In genomic region chr19:48595171-48595570, GRCh38 we compare ENCODE assay signal across 29 cellular contexts. TPM values are rescaled to one million over a fixed set of nuclear protein-coding genes. Genes with fewer than 3 reads are reported as not detected.
A peak's percentile ranks its signal among the peaks of the same experiment; 100 is the strongest.
DNase-seq lines count a peak whose midpoint lies in the region; ATAC-seq and TF ChIP-seq lines count a peak whose summit lies in the region.
"Had no signal": no experiment of that assay in that cellular context is flagged by ENCODE, and none has a peak within 500 bp of the region (broad histone marks: within the 10 kb centered on the region; RNA-seq: fewer than 3 reads in every experiment).

No MANE protein-coding gene starts in this region.

- no peak for ATAC-seq in activated naive CD4-positive, alpha-beta T cell treated with anti-CD3 and anti-CD28 coated beads, Interleukin-2, amount 50 U/mL, for 72 hours
- ATAC-seq in activated T-helper 17 cell treated with anti-CD3 and anti-CD28 coated beads, Interleukin-2, amount 50 U/mL, for 72 hours (replicated peaks) = no peak
- ATAC-seq: gastroesophageal sphincter; stimulated activated naive CD8-positive, alpha-beta T cell treated with anti-CD3 and anti-CD28 coated beads, Interleukin-15, amount 100 ng/mL, for 72 hours had no signal

- peak overlapping the region; percentile 36 for H3K4me3 Mint-ChIP-seq in activated naive CD4-positive, alpha-beta T cell treated with anti-CD3 and anti-CD28 coated beads, Interleukin-2, amount 10 ng/mL, durations not matched to agents 7 days and 5 days
- peak overlapping the region; percentile 81 for H3K4me3 Mint-ChIP-seq in activated T-helper 17 cell treated with anti-CD3 and anti-CD28 coated beads, Interleukin-2, amount 50 U/mL, for 72 hours
- no peak overlapping the region for H3K4me3 Mint-ChIP-seq in nephron

- H3K27ac Mint-ChIP-seq in activated naive CD4-positive, alpha-beta T cell treated with anti-CD3 and anti-CD28 coated beads, Interleukin-2, amount 10 ng/mL, durations not matched to agents 7 days and 5 days = no peak overlapping the region
- peak overlapping the region in 1 of 2 donors; percentile 19 for H3K27ac Mint-ChIP-seq in activated naive CD4-positive, alpha-beta T cell treated with anti-CD3 and anti-CD28 coated beads, Interleukin-2, amount 50 U/mL, for 72 hours
- H3K27ac Mint-ChIP-seq in activated T-helper 17 cell treated with anti-CD3 and anti-CD28 coated beads, Interleukin-2, amount 50 U/mL, for 72 hours = peak overlapping the region; percentile 72
- peak overlapping the region in 2 of 3 experiments; percentile 16 to 19 for H3K27ac Mint-ChIP-seq in nephron
- H3K27ac Mint-ChIP-seq: stimulated activated naive CD8-positive, alpha-beta T cell treated with anti-CD3 and anti-CD28 coated beads, Interleukin-15, amount 100 ng/mL, for 72 hours had no signal

- H3K36me3 ChIP-seq in HEK293 (ENCODE audit: control insufficient read depth in 2 of 2, insufficient read depth in 1 of 2, low read length in 2 of 2) = no peaks in the 10 kb centered on the region
- H3K36me3 ChIP-seq: gastroesophageal sphincter, vagina had no signal

- H3K27me3 Mint-ChIP-seq in activated naive CD4-positive, alpha-beta T cell treated with anti-CD3 and anti-CD28 coated beads, Interleukin-2, amount 10 ng/mL, durations not matched to agents 7 days and 5 days = peaks cover 18% of the 10 kb centered on the region
- no peaks in the 10 kb centered on the region for H3K27me3 Mint-ChIP-seq in activated T-helper 17 cell treated with anti-CD3 and anti-CD28 coated beads, Interleukin-2, amount 50 U/mL, for 72 hours
- peaks cover 13% of the 10 kb centered on the region for H3K27me3 Mint-ChIP-seq in nephron (ENCODE audit: low read depth)
- H3K27me3 Mint-ChIP-seq: stimulated activated naive CD8-positive, alpha-beta T cell treated with anti-CD3 and anti-CD28 coated beads, Interleukin-15, amount 100 ng/mL, for 72 hours had no signal

- H3K27ac ChIP-seq in HEK293 (ENCODE audit: extremely low read depth, low read depth, low read length) = no peak overlapping the region
- H3K27ac ChIP-seq: C4-2B, gastroesophageal sphincter, vagina had no signal

- CTCF ChIA-PET in activated naive CD4-positive, alpha-beta T cell treated with anti-CD3 and anti-CD28 coated beads, Interleukin-2, amount 10 ng/mL, durations not matched to agents 7 days and 5 days (lab: Charles Lee) = interaction anchor here (1.0 to 1.6 kb wide), 2 partner anchors 11 to 12 kb away, joined by 3 read pairs; no protein-coding TSS in a partner anchor
- CTCF ChIA-PET in HEK293 (lab: Yijun Ruan, JAX) = interaction anchor here (0.5 to 2.6 kb wide), 6 partner anchors 11 to 281 kb away, joined by 3 to 15 read pairs (median 3); no protein-coding TSS in a partner anchor

- H3K9me3 ChIP-seq in HEK293 (ENCODE audit: control insufficient read depth, insufficient read depth, low read depth, low read length) = no peaks in the 10 kb centered on the region
- H3K9me3 ChIP-seq: gastroesophageal sphincter, vagina had no signal

- H3K36me3 Mint-ChIP-seq in activated naive CD4-positive, alpha-beta T cell treated with anti-CD3 and anti-CD28 coated beads, Interleukin-2, amount 10 ng/mL, durations not matched to agents 7 days and 5 days = no peaks in the 10 kb centered on the region
- H3K36me3 Mint-ChIP-seq in activated naive CD4-positive, alpha-beta T cell treated with anti-CD3 and anti-CD28 coated beads, Interleukin-2, amount 50 U/mL, for 72 hours = no peaks in the 10 kb centered on the region
- peaks cover 24% of the 10 kb centered on the region for H3K36me3 Mint-ChIP-seq in activated T-helper 17 cell treated with anti-CD3 and anti-CD28 coated beads, Interleukin-2, amount 50 U/mL, for 72 hours (ENCODE audit: low read depth)
- no peaks in the 10 kb centered on the region for H3K36me3 Mint-ChIP-seq in nephron (ENCODE audit: low read depth)

- peaks cover 13% of the 10 kb centered on the region for H3K4me1 Mint-ChIP-seq in activated naive CD4-positive, alpha-beta T cell treated with anti-CD3 and anti-CD28 coated beads, Interleukin-2, amount 10 ng/mL, durations not matched to agents 7 days and 5 days
- peaks cover 10% of the 10 kb centered on the region for H3K4me1 Mint-ChIP-seq in activated T-helper 17 cell treated with anti-CD3 and anti-CD28 coated beads, Interleukin-2, amount 50 U/mL, for 72 hours
- H3K4me1 Mint-ChIP-seq in nephron = no peaks in the 10 kb centered on the region

- H3K9me3 Mint-ChIP-seq in activated naive CD4-positive, alpha-beta T cell treated with anti-CD3 and anti-CD28 coated beads, Interleukin-2, amount 10 ng/mL, durations not matched to agents 7 days and 5 days = no peaks in the 10 kb centered on the region
- H3K9me3 Mint-ChIP-seq in activated naive CD4-positive, alpha-beta T cell treated with anti-CD3 and anti-CD28 coated beads, Interleukin-2, amount 50 U/mL, for 72 hours = no peaks in the 10 kb centered on the region
- H3K9me3 Mint-ChIP-seq in activated T-helper 17 cell treated with anti-CD3 and anti-CD28 coated beads, Interleukin-2, amount 50 U/mL, for 72 hours = no peaks in the 10 kb centered on the region
- no peaks in the 10 kb centered on the region for H3K9me3 Mint-ChIP-seq in nephron
- H3K9me3 Mint-ChIP-seq: stimulated activated naive CD8-positive, alpha-beta T cell treated with anti-CD3 and anti-CD28 coated beads, Interleukin-15, amount 100 ng/mL, for 72 hours had no signal

- POLR2A ChIA-PET in HEK293 (lab: Yijun Ruan, JAX) = interaction anchor here (0.6 to 2.0 kb wide), 3 partner anchors 15 to 24 kb away, joined by 3 to 6 read pairs (median 5); partner anchors contain the start of genes FAM83E, RPL18 and SPHK2

- H3K4me3 ChIP-seq in HEK293 (ENCODE audit: low read depth, low read length) = no peak overlapping the region
- H3K4me3 ChIP-seq: gastroesophageal sphincter, vagina had no signal

- no peaks in the 10 kb centered on the region for H3K4me1 ChIP-seq in HEK293 (ENCODE audit: control insufficient read depth, insufficient read depth, low read length)
- H3K4me1 ChIP-seq: gastroesophageal sphincter, vagina had no signal

- no peak for DNase-seq in activated naive CD4-positive, alpha-beta T cell treated with anti-CD3 and anti-CD28 coated beads, Interleukin-2, amount 10 ng/mL, durations not matched to agents 7 days and 5 days
- no peak for DNase-seq in activated naive CD4-positive, alpha-beta T cell treated with anti-CD3 and anti-CD28 coated beads, Interleukin-2, amount 50 U/mL, for 72 hours (ENCODE audit: low spot score in 2 of 2)
- DNase-seq in NCI-H2107 treated with DMSO at 0.1 percent for 48 hours (lab: John Stamatoyannopoulos, UW; ENCODE audit: unreplicated experiment) (no peak), DMS 273 (lab: John Stamatoyannopoulos, UW; ENCODE audit: unreplicated experiment) (no peak), SKM-1 (lab: John Stamatoyannopoulos, UW; ENCODE audit: unreplicated experiment) (no peak)
- DNase-seq: activated CD8-positive, alpha-beta memory T cell treated with anti-CD3 and anti-CD28 coated beads, Interleukin-2, amount 50 U/mL, for 4 hours; activated naive CD4-positive, alpha-beta T cell treated with Interleukin-2 at 50 U/mL for 16 hours; DMS 273 treated with DMSO at 0.1 percent for 48 hours; HCEC 1CT; hippocampal formation; mesenchymal stem cell; NCI-H1105; NCI-H2029; NCI-H2227 treated with DMSO at 0.1 percent for 48 hours; NCI-H526 treated with DMSO at 0.1 percent for 48 hours; SIG-M5; stimulated activated naive CD8-positive, alpha-beta T cell treated with anti-CD3 and anti-CD28 coated beads, Interleukin-15, amount 100 ng/mL, for 72 hours; SW 1271 had no signal

- no peak for TF ChIP-seq CTCF in HEK293 (tag by site-specific recombination; IDR thresholded peaks at IDR 0.05)
- TF ChIP-seq CTCF in nephron (IDR thresholded peaks at IDR 0.05; ENCODE audit: unreplicated experiment in 3 of 3) = no peak

TF ChIP-seq in HEK293, 187 proteins besides CTCF, POLR2A, EP300 and RAD21:
- TF ChIP-seq SETDB1 (IDR thresholded peaks at IDR 0.05; ENCODE audit: insufficient read length, low read length) = no peak
- TF ChIP-seq ZNF768 (tag by site-specific recombination; IDR thresholded peaks at IDR 0.05) = peak; percentile 81; the same call in 1 of the 2 replicates

RNA-seq across cellular contexts. Expression of gene SPACA4, which starts 11.4 kb away (rescaled TPM):
- total RNA-seq in activated naive CD4-positive, alpha-beta T cell treated with anti-CD3 and anti-CD28 coated beads, Interleukin-2, amount 50 U/mL, for 72 hours = not detected
- total RNA-seq in activated T-helper 17 cell treated with anti-CD3 and anti-CD28 coated beads, Interleukin-2, amount 50 U/mL, for 72 hours = not detected
- total RNA-seq: dermis microvascular lymphatic vessel endothelial cell, fibroblast of lung, gastroesophageal sphincter, M059J, occipital lobe, skeletal muscle tissue had no signal

RNA-seq across cellular contexts. Expression of gene FAM83E, which starts 19.7 kb away (rescaled TPM):
- total RNA-seq in activated naive CD4-positive, alpha-beta T cell treated with anti-CD3 and anti-CD28 coated beads, Interleukin-2, amount 50 U/mL, for 72 hours = 1 to 10 TPM; 5.5 to 9.1 TPM
- 1 to 10 TPM; 4.6 to 8.6 TPM for total RNA-seq in activated T-helper 17 cell treated with anti-CD3 and anti-CD28 coated beads, Interleukin-2, amount 50 U/mL, for 72 hours

RNA-seq across cellular contexts. Expression of gene RPL18, which starts 23.8 kb away (rescaled TPM):
- 1,000 to 10,000 TPM; 2,030 to 2,264 TPM for total RNA-seq in activated naive CD4-positive, alpha-beta T cell treated with anti-CD3 and anti-CD28 coated beads, Interleukin-2, amount 50 U/mL, for 72 hours
- total RNA-seq in activated T-helper 17 cell treated with anti-CD3 and anti-CD28 coated beads, Interleukin-2, amount 50 U/mL, for 72 hours = 1,000 to 10,000 TPM; 1,785 to 2,369 TPM

RNA-seq across cellular contexts. Expression of gene SPHK2, which starts 24.1 kb away (rescaled TPM):
- 10 to 100 TPM; 25.7 to 40.4 TPM for total RNA-seq in activated naive CD4-positive, alpha-beta T cell treated with anti-CD3 and anti-CD28 coated beads, Interleukin-2, amount 50 U/mL, for 72 hours
- total RNA-seq in activated T-helper 17 cell treated with anti-CD3 and anti-CD28 coated beads, Interleukin-2, amount 50 U/mL, for 72 hours = 10 to 100 TPM; 31.3 to 49.3 TPM

RNA-seq across cellular contexts. Expression of gene DBP, which starts 42.0 kb away (rescaled TPM):
- 10 to 100 TPM; 10.5 to 16.9 TPM for total RNA-seq in activated naive CD4-positive, alpha-beta T cell treated with anti-CD3 and anti-CD28 coated beads, Interleukin-2, amount 50 U/mL, for 72 hours
- 1 to 10 TPM; 5.3 to 9.3 TPM for total RNA-seq in activated T-helper 17 cell treated with anti-CD3 and anti-CD28 coated beads, Interleukin-2, amount 50 U/mL, for 72 hours

Comparison
In these comparisons a context has a peak if more than half of its experiments do, and no peak if none do; other contexts are left out.
1. H3K4me3 Mint-ChIP-seq: peak in activated naive CD4-positive, alpha-beta T cell treated with anti-CD3 and anti-CD28 coated beads, Interleukin-2, amount 10 ng/mL, durations not matched to agents 7 days and 5 days (single experiment) and activated T-helper 17 cell treated with anti-CD3 and anti-CD28 coated beads, Interleukin-2, amount 50 U/mL, for 72 hours (single experiment); none in nephron (0 of 3).